Comparison of ENCODE assay signal across 28 cellular contexts in genomic region chr2:85183078-85183477, GRCh38. TPM values are rescaled to one million over a fixed set of nuclear protein-coding genes. Genes with fewer than 3 reads are reported as not detected.
DNase-seq lines count a peak whose midpoint lies in the region; ATAC-seq, FAIRE-seq and TF ChIP-seq lines count a peak whose summit lies in the region.
"Had no signal": no experiment of that assay in that cellular context is flagged by ENCODE, and none has a peak within 500 bp of the region (broad histone marks: within the 10 kb centered on the region; RNA-seq: fewer than 3 reads in every experiment).

No MANE protein-coding gene starts in this region.

- no peak overlapping the region for H2AFZ ChIP-seq in osteoblast (ENCODE audit: low read length)

- H3K27ac ChIP-seq in coronary artery, result no peak overlapping the region
- no peak overlapping the region for H3K27ac ChIP-seq in osteoblast (ENCODE audit: low read depth, low read length)
- H3K27ac ChIP-seq in kidney (ENCODE audit: low read depth in 2 of 2, low read length in 2 of 2), result no peak overlapping the region
- H3K27ac ChIP-seq: 22Rv1, C4-2B, KMS-11, Peyer's patch, SK-N-MC had no signal

- no peak overlapping the region for H3K4me3 Mint-ChIP-seq in natural killer cell treated with Interleukin-12 subunit alpha and Interleukin-12 subunit beta and Interleukin-15 and Interleukin-18, amount 100 ng/mL, for 72 hours
- H3K4me3 Mint-ChIP-seq in natural killer cell (no peak overlapping the region), mesothelial cell of epicardium (no peak overlapping the region)
- H3K4me3 Mint-ChIP-seq: B cell; CD8-positive, alpha-beta memory T cell had no signal

- no peaks in the 10 kb centered on the region for H3K36me3 Mint-ChIP-seq in natural killer cell treated with Interleukin-12 subunit alpha and Interleukin-12 subunit beta and Interleukin-15 and Interleukin-18, amount 100 ng/mL, for 72 hours
- H3K36me3 Mint-ChIP-seq in natural killer cell (no peaks in the 10 kb centered on the region), mesothelial cell of epicardium (peaks cover 8% of the 10 kb centered on the region)
- H3K36me3 Mint-ChIP-seq: CD8-positive, alpha-beta memory T cell had no signal

- peak overlapping the region; percentile 21 for H3K4me2 ChIP-seq in osteoblast (ENCODE audit: insufficient read depth, low read length)
- H3K4me2 ChIP-seq: KMS-11 had no signal

- no peaks in the 10 kb centered on the region for H3K9me3 Mint-ChIP-seq in natural killer cell treated with Interleukin-12 subunit alpha and Interleukin-12 subunit beta and Interleukin-15 and Interleukin-18, amount 100 ng/mL, for 72 hours
- H3K9me3 Mint-ChIP-seq in natural killer cell, result no peaks in the 10 kb centered on the region
- no peaks in the 10 kb centered on the region for H3K9me3 Mint-ChIP-seq in mesothelial cell of epicardium
- H3K9me3 Mint-ChIP-seq: CD8-positive, alpha-beta memory T cell had no signal

- no peaks in the 10 kb centered on the region for H3K27me3 ChIP-seq in osteoblast (ENCODE audit: insufficient read depth, low read length)
- H3K27me3 ChIP-seq: Peyer's patch had no signal

- no peak overlapping the region for H3K9ac ChIP-seq in kidney (ENCODE audit: low read length in 2 of 2)
- H3K9ac ChIP-seq: KMS-11 had no signal

- TF ChIP-seq CTCF in natural killer cell (IDR thresholded peaks at IDR 0.05) (no peak), coronary artery (IDR thresholded peaks at IDR 0.05) (no peak), osteoblast (IDR thresholded peaks at IDR 0.05; ENCODE audit: extremely low read depth, low read depth, low read length) (no peak), kidney (IDR thresholded peaks at IDR 0.05; ENCODE audit: borderline replicate concordance, extremely low read depth, insufficient read depth) (no peak), mesothelial cell of epicardium (IDR thresholded peaks at IDR 0.05; ENCODE audit: unreplicated experiment) (no peak)

- peaks cover 49% of the 10 kb centered on the region for H3K79me2 ChIP-seq in osteoblast (ENCODE audit: insufficient read depth, low read length)

- peak; percentile 18 for DNase-seq in natural killer cell treated with Interleukin-12 subunit alpha and Interleukin-12 subunit beta and Interleukin-15 and Interleukin-18, amount 100 ng/mL, for 72 hours (ENCODE audit: low spot score)
- no peak for DNase-seq in natural killer cell
- DNase-seq in coronary artery (ENCODE audit: low spot score), result peak; percentile 43
- DNase-seq in osteoblast (ENCODE audit: insufficient read length, low spot score, missing footprints), result peak; percentile 78
- DNase-seq in kidney, result no peak
- no peak for DNase-seq in mesothelial cell of epicardium (ENCODE audit: low spot score in 2 of 2, unreplicated experiment in 2 of 2)
- DNase-seq in NOMO-1 (lab: John Stamatoyannopoulos, UW; ENCODE audit: unreplicated experiment in 2 of 2), result no peak
- DNase-seq in NCI-H2107 treated with DMSO at 0.1 percent for 48 hours (lab: John Stamatoyannopoulos, UW; ENCODE audit: unreplicated experiment), result no peak
- DNase-seq: Calu3; CD8-positive, alpha-beta memory T cell; DMS79 treated with DMSO at 0.1 percent for 48 hours; H7; NCI-H1092; NCI-H1417 treated with DMSO at 0.1 percent for 48 hours; NCI-H1694 treated with DMSO at 0.1 percent for 48 hours; NCI-H2081; NCI-H2171; NCI-H510A; NCI-H69; SIG-M5 had no signal

- no peak for FAIRE-seq in kidney (lab: Jason Lieb, UNC)
- FAIRE-seq: GM12892 had no signal

- H3K4me3 ChIP-seq in coronary artery (no peak overlapping the region), osteoblast (ENCODE audit: insufficient read depth, low read length) (no peak overlapping the region), kidney (ENCODE audit: low read length in 2 of 2) (no peak overlapping the region)
- H3K4me3 ChIP-seq: Peyer's patch, SK-N-MC had no signal

- peaks cover 0 to 3% of the 10 kb centered on the region in 2 donors for H3K27me3 Mint-ChIP-seq in natural killer cell treated with Interleukin-12 subunit alpha and Interleukin-12 subunit beta and Interleukin-15 and Interleukin-18, amount 100 ng/mL, for 72 hours
- peaks cover 0 to 8% of the 10 kb centered on the region in 2 donors for H3K27me3 Mint-ChIP-seq in natural killer cell (ENCODE audit: low read depth in 2 of 2)
- no peaks in the 10 kb centered on the region for H3K27me3 Mint-ChIP-seq in mesothelial cell of epicardium (ENCODE audit: low read depth)

- H3K9me3 ChIP-seq in osteoblast (ENCODE audit: low read depth, low read length) (no peaks in the 10 kb centered on the region), kidney (ENCODE audit: control insufficient read depth in 1 of 2, low read length in 2 of 2) (no peaks in the 10 kb centered on the region)
- H3K9me3 ChIP-seq: Peyer's patch had no signal

- intact Hi-C loops in natural killer cell (cut with micrococcal nuclease) (no loop called here), kidney (cut with DNase I) (no loop called here)

- no peak overlapping the region for H3K27ac Mint-ChIP-seq in natural killer cell treated with Interleukin-12 subunit alpha and Interleukin-12 subunit beta and Interleukin-15 and Interleukin-18, amount 100 ng/mL, for 72 hours
- H3K27ac Mint-ChIP-seq in natural killer cell, result no peak overlapping the region
- H3K27ac Mint-ChIP-seq in mesothelial cell of epicardium, result no peak overlapping the region
- H3K27ac Mint-ChIP-seq: B cell; CD8-positive, alpha-beta memory T cell had no signal

- H3K4me1 Mint-ChIP-seq in natural killer cell treated with Interleukin-12 subunit alpha and Interleukin-12 subunit beta and Interleukin-15 and Interleukin-18, amount 100 ng/mL, for 72 hours (ENCODE audit: low read depth in 2 of 2), result peaks cover 15 to 34% of the 10 kb centered on the region in 2 donors
- H3K4me1 Mint-ChIP-seq in natural killer cell, result peaks cover 40 to 47% of the 10 kb centered on the region in 2 donors
- H3K4me1 Mint-ChIP-seq in mesothelial cell of epicardium, result peaks cover 38% of the 10 kb centered on the region
- H3K4me1 Mint-ChIP-seq: B cell had no signal

- H4K20me1 ChIP-seq in osteoblast (ENCODE audit: insufficient read depth, low read length), result peaks cover 59% of the 10 kb centered on the region

- H3K4me1 ChIP-seq in osteoblast (ENCODE audit: insufficient read depth, low read length), result peaks cover 26% of the 10 kb centered on the region
- H3K4me1 ChIP-seq in kidney (ENCODE audit: control insufficient read depth in 1 of 2, insufficient read depth in 1 of 2, low read depth in 1 of 2, low read length in 2 of 2), result peaks cover 12 to 19% of the 10 kb centered on the region in 2 donors

- no peak for ATAC-seq in natural killer cell treated with Interleukin-12 subunit alpha and Interleukin-12 subunit beta and Interleukin-15 and Interleukin-18, amount 100 ng/mL, for 72 hours
- ATAC-seq in natural killer cell, result no peak

- H3K36me3 ChIP-seq in osteoblast (ENCODE audit: insufficient read depth, low read length) (no peaks in the 10 kb centered on the region), kidney (ENCODE audit: control insufficient read depth in 1 of 2, insufficient read depth in 2 of 2, low read length in 2 of 2) (no peaks in the 10 kb centered on the region)
- H3K36me3 ChIP-seq: Peyer's patch had no signal

RNA-seq across cellular contexts. Expression of gene TCF7L1, which starts 49.9 kb away (rescaled TPM):
- total RNA-seq in natural killer cell treated with Interleukin-12 subunit alpha and Interleukin-12 subunit beta and Interleukin-15 and Interleukin-18, amount 100 ng/mL, for 72 hours, result under 1 TPM in 1 of 2 donors, not detected in 1; 0.14 TPM
- total RNA-seq in natural killer cell (not detected), osteoblast (2.5 and 2.7 TPM in 2 replicates), kidney (12.5 TPM), mesothelial cell of epicardium (44.4 to 48.3 TPM (median 45.7 TPM) in 3 replicates)
- 10.2 TPM for polyA plus RNA-seq in kidney (ENCODE audit: insufficient read depth, low read depth, low replicate concordance)
- total RNA-seq: CD8-positive, alpha-beta memory T cell; OCI-LY7 had no signal

Comparison
In these comparisons a context has a peak if more than half of its experiments do, and no peak if none do; other contexts are left out.
1. DNase-seq: peak in natural killer cell treated with Interleukin-12 subunit alpha and Interleukin-12 subunit beta and Interleukin-15 and Interleukin-18, amount 100 ng/mL, for 72 hours (single experiment), coronary artery (single experiment) and osteoblast (single experiment); none in natural killer cell (single experiment), kidney (single experiment), mesothelial cell of epicardium (0 of 2), NOMO-1 (0 of 2) and NCI-H2107 treated with DMSO at 0.1 percent for 48 hours (single experiment).